In genomic region chr6:33826537-33826936, GRCh38 we compare ENCODE assay signal across 1 cellular context.
TF ChIP-seq lines count a peak whose summit lies in the region.

No MANE protein-coding gene starts in this region.

TF ChIP-seq in K562, 482 proteins besides CTCF, POLR2A, EP300 and RAD21 (continued from another document):
- TF ChIP-seq ZNF518B (CRISPR knock-in tag; IDR thresholded peaks at IDR 0.05) (no peak), CHD2 (IDR thresholded peaks at IDR 0.05; ENCODE audit: low read depth, low read length) (no peak), GATAD2A (IDR thresholded peaks at IDR 0.05) (no peak), ZBTB1 (CRISPR knock-in tag; IDR thresholded peaks at IDR 0.05; ENCODE audit: borderline replicate concordance, low read depth) (no peak), MTA3 (IDR thresholded peaks at IDR 0.05; ENCODE audit: borderline replicate concordance) (no peak), BCOR (IDR thresholded peaks at IDR 0.05) (no peak), HSF4 (CRISPR knock-in tag; IDR thresholded peaks at IDR 0.05; ENCODE audit: borderline replicate concordance) (no peak), NCOA2 (IDR thresholded peaks at IDR 0.05; ENCODE audit: partially characterized antibody in 2 of 2) (no peak), L3MBTL2 (IDR thresholded peaks at IDR 0.05) (no peak), USF2 (CRISPR knock-in tag; IDR thresholded peaks at IDR 0.05) (no peak), KDM5B (IDR thresholded peaks at IDR 0.05; ENCODE audit: insufficient replicate concordance, low read depth, low read length) (no peak), ZBTB9 (CRISPR knock-in tag; IDR thresholded peaks at IDR 0.05) (no peak)
